ENCODE assay signal across 28 cellular contexts in the genomic region with DNA sequence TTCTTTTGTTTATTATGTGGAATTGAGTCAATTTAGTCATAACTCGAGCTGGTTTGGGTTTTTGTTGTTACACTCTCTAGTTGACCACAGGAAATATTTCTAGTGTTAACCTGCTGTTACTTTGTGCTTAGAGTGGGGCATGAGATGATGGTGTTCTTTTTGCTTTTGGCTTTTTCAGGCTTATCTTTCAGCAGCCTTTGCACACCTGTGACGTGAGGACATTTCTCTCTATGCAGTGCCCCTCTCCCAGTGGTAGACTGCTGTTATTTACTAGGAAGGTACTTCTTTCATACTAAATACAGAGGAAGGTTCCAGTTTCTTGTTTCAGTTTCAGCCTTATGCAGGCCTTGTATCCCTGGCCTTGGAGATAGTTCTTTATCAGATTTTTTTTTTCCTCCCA.
"Had no signal": no experiment of that assay in that cellular context is flagged by ENCODE, and none has a peak within 500 bp of the region (broad histone marks: within the 10 kb centered on the region; RNA-seq: fewer than 3 reads in every experiment).

No MANE protein-coding gene starts in this region.

- H3K9me3 Mint-ChIP-seq: activated T-cell treated with anti-CD3 and anti-CD28 coated beads, Interleukin-2, amount 50 U/mL, for 4 hours; activated T-helper 2 cell treated with anti-CD3 and anti-CD28 coated beads, Interferon-gamma antibody, Interleukin-2, Interleukin-4, amounts not matched to agents 10 μg/mL and 5 μg/mL and 100 μg/mL, durations not matched to agents 14 hours and 24 hours and 36 hours; nephron; stimulated activated naive CD8-positive, alpha-beta T cell treated with anti-CD3 and anti-CD28 coated beads, Interleukin-15, Interleukin-2, amounts not matched to agents 100 ng/mL and 50 ng/mL, for 24 hours had no signal

- H3K9me3 ChIP-seq: colonic mucosa, gastrocnemius medialis, neutrophil, ovary had no signal

- ATAC-seq: activated CD4-positive, alpha-beta T cell treated with anti-CD3 and anti-CD28 coated beads for 36 hours; activated T-cell treated with anti-CD3 and anti-CD28 coated beads, Interleukin-2, amount 50 U/mL, for 4 hours; gastrocnemius medialis; left cardiac atrium; psoas muscle; WTC11 had no signal

- H3K4me3 ChIP-seq: colonic mucosa, dorsolateral prefrontal cortex, esophagus muscularis mucosa, gastrocnemius medialis, ovary, psoas muscle, right atrium auricular region, tibial artery had no signal

- FAIRE-seq: bronchial epithelial cell, islet of Langerhans, urothelium cell line had no signal

- H3K4me1 ChIP-seq: colonic mucosa, esophagus muscularis mucosa, gastrocnemius medialis, psoas muscle, right atrium auricular region, tibial artery had no signal

- H3K27ac Mint-ChIP-seq: activated CD4-positive, alpha-beta T cell treated with anti-CD3 and anti-CD28 coated beads for 36 hours; activated naive CD8-positive, alpha-beta T cell treated with anti-CD3 and anti-CD28 coated beads, Interleukin-2, amount 10 ng/mL, durations not matched to agents 7 days and 5 days; activated T-helper 2 cell treated with anti-CD3 and anti-CD28 coated beads, Interferon-gamma antibody, Interleukin-2, Interleukin-4, amounts not matched to agents 10 μg/mL and 5 μg/mL and 100 μg/mL, durations not matched to agents 14 hours and 24 hours and 36 hours; nephron; stimulated activated naive CD8-positive, alpha-beta T cell treated with anti-CD3 and anti-CD28 coated beads, Interleukin-15, Interleukin-2, amounts not matched to agents 100 ng/mL and 50 ng/mL, for 24 hours; WTC11 had no signal

- H3K36me3 Mint-ChIP-seq: activated naive CD8-positive, alpha-beta T cell treated with anti-CD3 and anti-CD28 coated beads, Interleukin-2, amount 10 ng/mL, durations not matched to agents 7 days and 5 days; WTC11 had no signal

- H3K36me3 ChIP-seq: colonic mucosa, esophagus muscularis mucosa, gastrocnemius medialis, neutrophil, ovary, right atrium auricular region, tibial artery had no signal

- H3K27me3 Mint-ChIP-seq: activated CD4-positive, alpha-beta T cell treated with anti-CD3 and anti-CD28 coated beads for 36 hours; activated naive CD8-positive, alpha-beta T cell treated with anti-CD3 and anti-CD28 coated beads, Interleukin-2, amount 10 ng/mL, durations not matched to agents 7 days and 5 days; stimulated activated naive CD8-positive, alpha-beta T cell treated with anti-CD3 and anti-CD28 coated beads, Interleukin-15, Interleukin-2, amounts not matched to agents 100 ng/mL and 50 ng/mL, for 24 hours had no signal

- DNase-seq: activated CD4-positive, alpha-beta T cell treated with anti-CD3 and anti-CD28 coated beads for 36 hours; activated CD4-positive, alpha-beta T cell treated with anti-CD3 and anti-CD28 coated beads, Interleukin-2, amount 50 U/mL, for 48 hours; activated CD8-positive, alpha-beta memory T cell treated with anti-CD3 and anti-CD28 coated beads, Interleukin-2, amount 50 U/mL, for 48 hours; activated naive CD4-positive, alpha-beta T cell; activated naive CD8-positive, alpha-beta T cell treated with anti-CD3 and anti-CD28 coated beads, Interleukin-2, amount 10 ng/mL, durations not matched to agents 7 days and 5 days; activated T-cell treated with anti-CD3 and anti-CD28 coated beads, Interleukin-2, amount 50 U/mL, for 4 hours; amniotic stem cell; colonic mucosa; dorsolateral prefrontal cortex; gastrocnemius medialis; hypothalamus; left cardiac atrium; ovary; psoas muscle; stimulated activated CD4-positive, alpha-beta T cell treated with anti-CD3 and anti-CD28 coated beads, Interleukin-4, amount 100 ng/mL, for 24 hours; substantia nigra; T-helper 9 cell; tibial artery had no signal

- H3K4me1 Mint-ChIP-seq: activated CD4-positive, alpha-beta T cell treated with anti-CD3 and anti-CD28 coated beads for 36 hours; activated naive CD8-positive, alpha-beta T cell treated with anti-CD3 and anti-CD28 coated beads, Interleukin-2, amount 10 ng/mL, durations not matched to agents 7 days and 5 days; nephron had no signal

- H3K27ac ChIP-seq: colonic mucosa, dorsolateral prefrontal cortex, esophagus muscularis mucosa, gastrocnemius medialis, neutrophil, ovary, psoas muscle, right atrium auricular region, tibial artery had no signal

- H3K27me3 ChIP-seq: colonic mucosa, dorsolateral prefrontal cortex, esophagus muscularis mucosa, gastrocnemius medialis, neutrophil, ovary, right atrium auricular region, tibial artery had no signal

- H3K4me3 Mint-ChIP-seq: activated CD4-positive, alpha-beta T cell treated with anti-CD3 and anti-CD28 coated beads for 36 hours; activated naive CD8-positive, alpha-beta T cell treated with anti-CD3 and anti-CD28 coated beads, Interleukin-2, amount 10 ng/mL, durations not matched to agents 7 days and 5 days; activated T-cell treated with anti-CD3 and anti-CD28 coated beads, Interleukin-2, amount 50 U/mL, for 4 hours; nephron; stimulated activated naive CD8-positive, alpha-beta T cell treated with anti-CD3 and anti-CD28 coated beads, Interleukin-15, Interleukin-2, amounts not matched to agents 100 ng/mL and 50 ng/mL, for 24 hours; WTC11 had no signal
